2 cellular contexts compared by ENCODE assay signal in the genomic region with DNA sequence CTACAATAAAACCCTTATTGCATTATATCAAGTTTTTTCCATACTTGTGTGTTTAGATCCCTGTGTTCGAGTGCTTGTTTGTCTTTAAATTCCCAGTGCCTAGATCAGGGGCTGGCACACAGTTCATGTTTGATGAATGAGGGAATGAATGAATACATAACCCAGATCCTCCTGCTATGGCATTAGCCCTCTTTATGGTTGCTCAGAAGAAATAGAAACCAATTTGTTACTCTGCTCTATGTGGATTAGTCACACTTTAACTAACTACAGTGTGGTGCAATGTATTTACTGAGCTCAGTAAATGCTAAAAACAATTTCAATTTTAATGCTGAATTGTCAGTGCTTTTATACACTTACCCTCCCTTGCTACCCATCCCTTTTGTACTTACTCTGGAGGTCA.
TF ChIP-seq lines count a peak whose summit lies in the region.

No MANE protein-coding gene starts in this region.

TF ChIP-seq in SK-N-SH treated with all-trans-retinoic acid at 6 μM for 48 hours, 23 proteins besides CTCF, POLR2A, EP300 and RAD21 (continued from another document):
- TF ChIP-seq ZFP30 (CRISPR knock-in tag; IDR thresholded peaks at IDR 0.05): no peak

TF ChIP-seq in SK-N-SH, 30 proteins besides CTCF, POLR2A, EP300 and RAD21 (continued from another document):
- TF ChIP-seq MXI1 (IDR thresholded peaks at IDR 0.05; ENCODE audit: low read depth, low read length) (no peak), RFX5 (IDR thresholded peaks at IDR 0.05; ENCODE audit: low read length) (no peak), ELF1 (IDR thresholded peaks at IDR 0.05) (no peak)
- TF ChIP-seq, protein P1, sequence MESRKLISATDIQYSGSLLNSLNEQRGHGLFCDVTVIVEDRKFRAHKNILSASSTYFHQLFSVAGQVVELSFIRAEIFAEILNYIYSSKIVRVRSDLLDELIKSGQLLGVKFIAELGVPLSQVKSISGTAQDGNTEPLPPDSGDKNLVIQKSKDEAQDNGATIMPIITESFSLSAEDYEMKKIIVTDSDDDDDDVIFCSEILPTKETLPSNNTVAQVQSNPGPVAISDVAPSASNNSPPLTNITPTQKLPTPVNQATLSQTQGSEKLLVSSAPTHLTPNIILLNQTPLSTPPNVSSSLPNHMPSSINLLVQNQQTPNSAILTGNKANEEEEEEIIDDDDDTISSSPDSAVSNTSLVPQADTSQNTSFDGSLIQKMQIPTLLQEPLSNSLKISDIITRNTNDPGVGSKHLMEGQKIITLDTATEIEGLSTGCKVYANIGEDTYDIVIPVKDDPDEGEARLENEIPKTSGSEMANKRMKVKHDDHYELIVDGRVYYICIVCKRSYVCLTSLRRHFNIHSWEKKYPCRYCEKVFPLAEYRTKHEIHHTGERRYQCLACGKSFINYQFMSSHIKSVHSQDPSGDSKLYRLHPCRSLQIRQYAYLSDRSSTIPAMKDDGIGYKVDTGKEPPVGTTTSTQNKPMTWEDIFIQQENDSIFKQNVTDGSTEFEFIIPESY (IDR thresholded peaks at IDR 0.05; ENCODE audit: borderline replicate concordance, low read depth): no peak
- TF ChIP-seq, protein P2, sequence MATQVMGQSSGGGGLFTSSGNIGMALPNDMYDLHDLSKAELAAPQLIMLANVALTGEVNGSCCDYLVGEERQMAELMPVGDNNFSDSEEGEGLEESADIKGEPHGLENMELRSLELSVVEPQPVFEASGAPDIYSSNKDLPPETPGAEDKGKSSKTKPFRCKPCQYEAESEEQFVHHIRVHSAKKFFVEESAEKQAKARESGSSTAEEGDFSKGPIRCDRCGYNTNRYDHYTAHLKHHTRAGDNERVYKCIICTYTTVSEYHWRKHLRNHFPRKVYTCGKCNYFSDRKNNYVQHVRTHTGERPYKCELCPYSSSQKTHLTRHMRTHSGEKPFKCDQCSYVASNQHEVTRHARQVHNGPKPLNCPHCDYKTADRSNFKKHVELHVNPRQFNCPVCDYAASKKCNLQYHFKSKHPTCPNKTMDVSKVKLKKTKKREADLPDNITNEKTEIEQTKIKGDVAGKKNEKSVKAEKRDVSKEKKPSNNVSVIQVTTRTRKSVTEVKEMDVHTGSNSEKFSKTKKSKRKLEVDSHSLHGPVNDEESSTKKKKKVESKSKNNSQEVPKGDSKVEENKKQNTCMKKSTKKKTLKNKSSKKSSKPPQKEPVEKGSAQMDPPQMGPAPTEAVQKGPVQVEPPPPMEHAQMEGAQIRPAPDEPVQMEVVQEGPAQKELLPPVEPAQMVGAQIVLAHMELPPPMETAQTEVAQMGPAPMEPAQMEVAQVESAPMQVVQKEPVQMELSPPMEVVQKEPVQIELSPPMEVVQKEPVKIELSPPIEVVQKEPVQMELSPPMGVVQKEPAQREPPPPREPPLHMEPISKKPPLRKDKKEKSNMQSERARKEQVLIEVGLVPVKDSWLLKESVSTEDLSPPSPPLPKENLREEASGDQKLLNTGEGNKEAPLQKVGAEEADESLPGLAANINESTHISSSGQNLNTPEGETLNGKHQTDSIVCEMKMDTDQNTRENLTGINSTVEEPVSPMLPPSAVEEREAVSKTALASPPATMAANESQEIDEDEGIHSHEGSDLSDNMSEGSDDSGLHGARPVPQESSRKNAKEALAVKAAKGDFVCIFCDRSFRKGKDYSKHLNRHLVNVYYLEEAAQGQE (IDR thresholded peaks at IDR 0.05; ENCODE audit: low read depth, low read length): no peak
